Comparison of ENCODE assay signal across 8 cellular contexts in genomic region chr2:30666307-30666874, GRCh38.
A peak's percentile ranks its signal among the peaks of the same experiment; 100 is the strongest.
DNase-seq lines count a peak whose midpoint lies in the region; ATAC-seq lines count a peak whose summit lies in the region.

No MANE protein-coding gene starts in this region.

- no peak overlapping the region for H4K8ac ChIP-seq in neuronal stem cell (ENCODE audit: low read depth, low read length)

- no peak overlapping the region for H3K4me3 ChIP-seq in duodenal mucosa (ENCODE audit: low read depth in 1 of 2, low read length in 2 of 2)
- no peak overlapping the region for H3K4me3 ChIP-seq in neuronal stem cell (ENCODE audit: low read length in 2 of 2)

- no peak overlapping the region for H4K91ac ChIP-seq in neuronal stem cell (ENCODE audit: low read depth, low read length, poor library complexity)

- DNase-seq in NCI-H146 (lab: John Stamatoyannopoulos, UW) (peak; percentile 6), NCI-H146 treated with DMSO at 0.1 percent for 48 hours (lab: John Stamatoyannopoulos, UW; ENCODE audit: unreplicated experiment) (no peak), NCI-H2196 treated with DMSO at 0.1 percent for 48 hours (lab: John Stamatoyannopoulos, UW; ENCODE audit: unreplicated experiment) (peak; percentile 56), neuronal stem cell (ENCODE audit: low spot score) (no peak), NCI-H187 (lab: John Stamatoyannopoulos, UW) (no peak)

- H3K79me1 ChIP-seq in neuronal stem cell (ENCODE audit: low read depth, low read length), result no peaks in the 10 kb centered on the region

- ATAC-seq in GM19023 (IDR thresholded peaks at IDR 0.05; ENCODE audit: unreplicated experiment) (no peak), GM21423 (IDR thresholded peaks at IDR 0.05; ENCODE audit: unreplicated experiment) (no peak)

- no peak overlapping the region for H3K23ac ChIP-seq in neuronal stem cell (ENCODE audit: low read depth, low read length, poor library complexity)

- H3K4me1 ChIP-seq in duodenal mucosa (ENCODE audit: control insufficient read depth in 1 of 2, insufficient read depth in 2 of 2, low read length in 2 of 2) (peaks cover 3 to 9% of the 10 kb centered on the region in 2 donors), neuronal stem cell (ENCODE audit: control insufficient read depth in 2 of 2, insufficient read depth in 1 of 2, low read depth in 1 of 2, low read length in 2 of 2) (peaks cover 0 to 2% of the 10 kb centered on the region in 2 donors)

- WGBS in neuronal stem cell (ENCODE audit: extremely low coverage in 2 of 2, insufficient read length in 2 of 2, insufficient replicate concordance in 1 of 2), 2 donors, result no CpG with 5 or more reads among the region's 4 CpGs

- H2AFZ ChIP-seq in neuronal stem cell (ENCODE audit: low read length), result peak overlapping the region; percentile 73

- no peaks in the 10 kb centered on the region for H3K27me3 ChIP-seq in duodenal mucosa (ENCODE audit: control insufficient read depth in 1 of 2, insufficient read depth in 2 of 2, low read length in 2 of 2)
- no peaks in the 10 kb centered on the region for H3K27me3 ChIP-seq in neuronal stem cell (ENCODE audit: control insufficient read depth in 3 of 3, insufficient read depth in 3 of 3, low read depth in 1 of 3, low read length in 3 of 3)

- H3K9ac ChIP-seq in duodenal mucosa (ENCODE audit: low read depth in 1 of 2, low read length in 2 of 2) (no peak overlapping the region), neuronal stem cell (ENCODE audit: low read depth, low read length, poor library complexity) (no peak overlapping the region)

- H2BK15ac ChIP-seq in neuronal stem cell (ENCODE audit: low read length), result no peak overlapping the region

- H3K9me3 ChIP-seq in duodenal mucosa (ENCODE audit: control insufficient read depth in 1 of 2, low read length in 2 of 2), result peaks cover 0 to 6% of the 10 kb centered on the region in 2 donors
- peaks cover 0 to 2% of the 10 kb centered on the region in 2 donors for H3K9me3 ChIP-seq in neuronal stem cell (replicated peaks in 1 of 2; ENCODE audit: control insufficient read depth in 2 of 2, insufficient read depth in 1 of 2, low read depth in 1 of 2, low read length in 2 of 2)

- peak overlapping the region; percentile 17 for H3K27ac ChIP-seq in duodenal mucosa (ENCODE audit: low read depth, low read length)
- no peak overlapping the region for H3K27ac ChIP-seq in neuronal stem cell (replicated peaks; ENCODE audit: low read length)

- H2BK12ac ChIP-seq in neuronal stem cell (ENCODE audit: low read length), result no peak overlapping the region

- H3K4ac ChIP-seq in neuronal stem cell (ENCODE audit: low read length), result no peak overlapping the region

- no peak overlapping the region for H3K4me2 ChIP-seq in neuronal stem cell (ENCODE audit: insufficient read depth, low read length, poor library complexity, severe bottlenecking)

- H2BK5ac ChIP-seq in neuronal stem cell (ENCODE audit: low read length), result no peak overlapping the region

- no peaks in the 10 kb centered on the region for H3K36me3 ChIP-seq in duodenal mucosa (ENCODE audit: control insufficient read depth in 1 of 2, insufficient read depth in 2 of 2, low read length in 2 of 2)
- no peaks in the 10 kb centered on the region for H3K36me3 ChIP-seq in neuronal stem cell (replicated peaks in 1 of 2; ENCODE audit: control insufficient read depth in 2 of 2, insufficient read depth in 2 of 2, low read length in 2 of 2)

- H2AK5ac ChIP-seq in neuronal stem cell (ENCODE audit: low read depth, low read length), result no peak overlapping the region

- no peak overlapping the region for H3K18ac ChIP-seq in neuronal stem cell (ENCODE audit: low read length)

- H2BK120ac ChIP-seq in neuronal stem cell (ENCODE audit: low read depth, low read length), result no peak overlapping the region

- H3K14ac ChIP-seq in neuronal stem cell (ENCODE audit: low read length), result no peak overlapping the region

Comparison
In these comparisons a context has a peak if more than half of its experiments do, and no peak if none do; other contexts are left out.
1. DNase-seq: peak in NCI-H146 (single experiment) and NCI-H2196 treated with DMSO at 0.1 percent for 48 hours (single experiment); none in NCI-H146 treated with DMSO at 0.1 percent for 48 hours (single experiment), neuronal stem cell (single experiment) and NCI-H187 (0 of 2).